8 cellular contexts compared by ENCODE assay signal in the genomic region with DNA sequence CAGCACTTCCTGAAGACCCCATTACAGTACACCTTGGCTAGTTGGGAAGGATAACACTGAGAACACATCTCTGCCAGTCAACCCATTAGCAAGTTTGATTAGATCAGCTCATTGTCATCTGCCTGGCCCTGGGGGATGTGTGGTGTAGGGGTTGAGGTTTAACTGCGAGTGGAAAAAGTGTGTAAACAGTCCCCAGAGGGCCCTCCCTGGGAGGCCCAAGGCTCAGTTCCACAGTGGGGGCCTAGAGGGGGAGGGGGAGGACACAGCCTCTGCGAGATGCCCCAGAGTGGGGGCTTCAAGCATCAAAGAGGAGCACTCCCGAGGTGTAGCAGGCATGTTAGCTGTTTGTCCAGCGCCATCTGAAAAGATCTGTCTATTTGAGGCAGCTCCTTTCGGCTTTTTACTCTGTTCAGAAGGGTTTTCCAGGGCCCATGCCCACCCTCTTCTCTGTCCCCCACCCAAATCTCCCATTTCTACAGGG. TPM values are rescaled to one million over a fixed set of nuclear protein-coding genes. Genes with fewer than 3 reads are reported as not detected.
DNase-seq lines count a peak whose midpoint lies in the region; ATAC-seq and FAIRE-seq lines count a peak whose summit lies in the region.

No MANE protein-coding gene starts in this region.

- peak; percentile 96 for FAIRE-seq in GM19239 (lab: Jason Lieb, UNC)

- ATAC-seq in GM21360 (IDR thresholded peaks at IDR 0.05; ENCODE audit: unreplicated experiment), result no peak

- no peaks in the 10 kb centered on the region for H3K27me3 ChIP-seq in rectal smooth muscle tissue (ENCODE audit: control insufficient read depth, insufficient read depth, low read length)

- peak overlapping the region; percentile 10 for H3K4me3 ChIP-seq in rectal smooth muscle tissue (ENCODE audit: low read length)

- no peaks in the 10 kb centered on the region for H3K36me3 ChIP-seq in rectal smooth muscle tissue (ENCODE audit: control insufficient read depth, insufficient read depth, low read length)

- no peak overlapping the region for H3K27ac ChIP-seq in rectal smooth muscle tissue (ENCODE audit: low read depth, low read length)

- peak overlapping the region; percentile 19 for H3K9ac ChIP-seq in rectal smooth muscle tissue (ENCODE audit: low read length)

- no peaks in the 10 kb centered on the region for H3K4me1 ChIP-seq in rectal smooth muscle tissue (ENCODE audit: control insufficient read depth, insufficient read depth, low read length)

- DNase-seq in GM19239 (ENCODE audit: insufficient read length, low spot score) (no peak), NAMALWA (ENCODE audit: low spot score) (peak; percentile 86), occipital lobe (lab: John Stamatoyannopoulos, UW) (no peak), NCI-H2029 (lab: John Stamatoyannopoulos, UW) (no peak), COLO668 (lab: John Stamatoyannopoulos, UW; ENCODE audit: unreplicated experiment) (no peak)
- DNase-seq in activated naive CD4-positive, alpha-beta T cell treated with anti-CD3 and anti-CD28 coated beads, Interleukin-2, amount 50 U/mL, for 16 hours, result peak; percentile 49

RNA-seq across cellular contexts. Expression of a gene that starts 0.3 kb away (rescaled TPM):
- total RNA-seq in occipital lobe, result 0.62 TPM

RNA-seq across cellular contexts. Expression of a gene that starts 11.8 kb away (rescaled TPM):
- 0.62 TPM for total RNA-seq in occipital lobe

RNA-seq across cellular contexts. Expression of a gene that starts 27.5 kb away (rescaled TPM):
- total RNA-seq in occipital lobe, result 65.0 TPM

RNA-seq across cellular contexts. Expression of a gene that starts 28.2 kb away (rescaled TPM):
- 149 TPM for total RNA-seq in occipital lobe

RNA-seq across cellular contexts. Expression of a gene that starts 53.8 kb away (rescaled TPM):
- total RNA-seq in occipital lobe, result 15.1 TPM

Comparison
In these comparisons a context has a peak if more than half of its experiments do, and no peak if none do; other contexts are left out.
1. DNase-seq: peak in NAMALWA (single experiment) and activated naive CD4-positive, alpha-beta T cell treated with anti-CD3 and anti-CD28 coated beads, Interleukin-2, amount 50 U/mL, for 16 hours (single experiment); none in GM19239 (single experiment), occipital lobe (single experiment), NCI-H2029 (single experiment) and COLO668 (single experiment).